In genomic region chr19:7907122-7907521, GRCh38 we compare ENCODE assay signal across 1 cellular context.
A peak's percentile ranks its signal among the peaks of the same experiment; 100 is the strongest.
TF ChIP-seq lines count a peak whose summit lies in the region.

No MANE protein-coding gene starts in this region.

TF ChIP-seq in K562, 482 proteins besides CTCF, POLR2A, EP300 and RAD21:
- no peak for TF ChIP-seq CEBPB (tag; IDR thresholded peaks at IDR 0.05)
- no peak for TF ChIP-seq NFE2L1 (tag; IDR thresholded peaks at IDR 0.05; ENCODE audit: borderline replicate concordance, low read depth)
- no peak for TF ChIP-seq HOMEZ (CRISPR knock-in tag; IDR thresholded peaks at IDR 0.05)
- no peak for TF ChIP-seq ZNF175 (CRISPR knock-in tag; IDR thresholded peaks at IDR 0.05; ENCODE audit: low read depth)
- TF ChIP-seq POLR2H (tag; IDR thresholded peaks at IDR 0.05; ENCODE audit: low read depth) = no peak
- no peak for TF ChIP-seq RFX5 (IDR thresholded peaks at IDR 0.05; ENCODE audit: low read depth, low read length)
- TF ChIP-seq ZKSCAN8 (CRISPR knock-in tag; IDR thresholded peaks at IDR 0.05) = no peak
- no peak for TF ChIP-seq ATF3 (IDR thresholded peaks at IDR 0.05)
- TF ChIP-seq ATF3 (CRISPR knock-in tag; conservative IDR thresholded peaks at IDR 0.05) = no peak
- TF ChIP-seq DMBX1 (CRISPR knock-in tag; IDR thresholded peaks at IDR 0.05; ENCODE audit: borderline replicate concordance) = no peak
- TF ChIP-seq EZH2 (IDR thresholded peaks at IDR 0.05; ENCODE audit: borderline replicate concordance, low read depth, low read length) = no peak
- TF ChIP-seq RHOXF2B (CRISPR knock-in tag; conservative IDR thresholded peaks at IDR 0.05) = no peak
- no peak for TF ChIP-seq GTF2B (IDR thresholded peaks at IDR 0.05; ENCODE audit: extremely low read depth, insufficient read length)
- no peak for TF ChIP-seq HMBOX1 (IDR thresholded peaks at IDR 0.05)
- no peak for TF ChIP-seq MBD2 (IDR thresholded peaks at IDR 0.05; ENCODE audit: borderline replicate concordance, low read depth)
- TF ChIP-seq ZNF121 (CRISPR knock-in tag; conservative IDR thresholded peaks at IDR 0.05) = 0 out of 2 replicates have a peak, but pooled peaks have one; percentile 10
- peak; percentile 53; the same call in 1 of the 2 replicates for TF ChIP-seq POLR2G (IDR thresholded peaks at IDR 0.05; ENCODE audit: low read depth, low read length)
- TF ChIP-seq GABPB2 (CRISPR knock-in tag; conservative IDR thresholded peaks at IDR 0.05) = no peak
- no peak for TF ChIP-seq HNRNPUL1 (IDR thresholded peaks at IDR 0.05; ENCODE audit: low read length)
- no peak for TF ChIP-seq GABPB1 (CRISPR knock-in tag; IDR thresholded peaks at IDR 0.05)
- no peak for TF ChIP-seq HDAC1 (IDR thresholded peaks at IDR 0.05)
- TF ChIP-seq NFYB (IDR thresholded peaks at IDR 0.05; ENCODE audit: extremely low read depth, insufficient read length) = no peak
- no peak for TF ChIP-seq ADNP (tag; IDR thresholded peaks at IDR 0.05)
- peak; percentile 51; the same call in 1 of the 2 replicates for TF ChIP-seq RBFOX2 (IDR thresholded peaks at IDR 0.05; ENCODE audit: low read depth, low read length)
- no peak for TF ChIP-seq SFPQ (IDR thresholded peaks at IDR 0.05; ENCODE audit: low read depth, low read length)
- TF ChIP-seq ZBTB33 (CRISPR knock-in tag; IDR thresholded peaks at IDR 0.05) = peak; percentile 55; the same call in 1 of the 2 replicates
- no peak for TF ChIP-seq GATA2 (CRISPR knock-in tag; IDR thresholded peaks at IDR 0.05)
- TF ChIP-seq ZBTB1 (CRISPR knock-in tag; IDR thresholded peaks at IDR 0.05; ENCODE audit: borderline replicate concordance, low read depth) = no peak
- TF ChIP-seq SP2 (IDR thresholded peaks at IDR 0.05; ENCODE audit: extremely low read depth, low read depth, low read length, poor library complexity, severe bottlenecking) = no peak
- no peak for TF ChIP-seq NR0B1 (IDR thresholded peaks at IDR 0.05; ENCODE audit: partially characterized antibody)
- TF ChIP-seq YBX1 (IDR thresholded peaks at IDR 0.05) = no peak
- TF ChIP-seq CBX5 (IDR thresholded peaks at IDR 0.05; ENCODE audit: borderline replicate concordance, low read depth) = no peak
- no peak for TF ChIP-seq ATF1 (CRISPR knock-in tag; IDR thresholded peaks at IDR 0.05)
- TF ChIP-seq ATF1 (tag; IDR thresholded peaks at IDR 0.05) = no peak
- no peak for TF ChIP-seq NCOA4 (IDR thresholded peaks at IDR 0.05; ENCODE audit: partially characterized antibody)
- no peak for TF ChIP-seq REST (CRISPR knock-in tag; IDR thresholded peaks at IDR 0.05; ENCODE audit: low read depth)
- TF ChIP-seq GTF2F1 (IDR thresholded peaks at IDR 0.05; ENCODE audit: low read depth, low read length) = no peak
